ENCODE assay signal across 8 cellular contexts in genomic region chr4:121696140-121696640, GRCh38. TPM values are rescaled to one million over a fixed set of nuclear protein-coding genes. Genes with fewer than 3 reads are reported as not detected.
DNase-seq lines count a peak whose midpoint lies in the region; ATAC-seq and TF ChIP-seq lines count a peak whose summit lies in the region.

No MANE protein-coding gene starts in this region.

- H3K4me1 ChIP-seq in subcutaneous abdominal adipose tissue (ENCODE audit: control insufficient read depth in 5 of 5, insufficient read depth in 5 of 5, low read length in 5 of 5) = peaks cover 2 to 54% (median 46%) of the 10 kb centered on the region in 5 donors

- peak overlapping the region; percentile 96 for H3K4me3 ChIP-seq in fibroblast of pulmonary artery (replicated peaks; ENCODE audit: low read depth, low read length)
- H3K4me3 ChIP-seq in subcutaneous abdominal adipose tissue (ENCODE audit: low read depth in 1 of 5, low read length in 5 of 5) = peak overlapping the region; percentile 90 to 99 (median 98)

- DNase-seq in GM13977 (ENCODE audit: low spot score) = peak; percentile 29
- peak; percentile 19 to 26 for DNase-seq in activated T-helper 1 cell treated with anti-CD3 and anti-CD28 coated beads, Interleukin-2, amount 50 U/mL, for 16 hours (ENCODE audit: low read depth in 1 of 2, low spot score in 1 of 2)
- peak; percentile 87 for DNase-seq in fibroblast of pulmonary artery (ENCODE audit: low read depth)
- DNase-seq in naive thymus-derived CD8-positive, alpha-beta T cell = peak; percentile 4 to 66 (median 32)
- no peak for DNase-seq in effector CD8-positive, alpha-beta T cell (lab: John Stamatoyannopoulos, UW)

- TF ChIP-seq CTCF in GM13977 (IDR thresholded peaks at IDR 0.05; ENCODE audit: extremely low read depth, insufficient read depth, missing control alignments) = peak; percentile 31
- peak; percentile 31 for TF ChIP-seq CTCF in fibroblast of pulmonary artery (IDR thresholded peaks at IDR 0.05; ENCODE audit: low read length, missing control alignments)

- peak; percentile 24 for ATAC-seq in HG02885 (IDR thresholded peaks at IDR 0.05; ENCODE audit: poor library complexity, unreplicated experiment)
- peak; percentile 31 to 48 for ATAC-seq in naive thymus-derived CD8-positive, alpha-beta T cell

- peak overlapping the region; percentile 99 for H3K27ac ChIP-seq in subcutaneous abdominal adipose tissue (ENCODE audit: low read depth, low read length)

- H3K4me3 Mint-ChIP-seq in naive thymus-derived CD8-positive, alpha-beta T cell = peak overlapping the region; percentile 93 to 98 (median 96)

- H3K27ac Mint-ChIP-seq in naive thymus-derived CD8-positive, alpha-beta T cell = peak overlapping the region in 9 of 10 donors; percentile 55 to 97 (median 83)

- no peaks in the 10 kb centered on the region for H3K27me3 ChIP-seq in subcutaneous abdominal adipose tissue (ENCODE audit: control insufficient read depth in 5 of 5, insufficient read depth in 4 of 5, low read length in 5 of 5)

- peaks cover 0 to 5% (median 2%) of the 10 kb centered on the region in 5 donors for H3K36me3 ChIP-seq in subcutaneous abdominal adipose tissue (ENCODE audit: control insufficient read depth in 5 of 5, insufficient read depth in 5 of 5, low read length in 5 of 5)

- H3K27me3 Mint-ChIP-seq in naive thymus-derived CD8-positive, alpha-beta T cell = peaks cover 0 to 25% (median 3%) of the 10 kb centered on the region in 5 donors

- POLR2A ChIA-PET in naive thymus-derived CD8-positive, alpha-beta T cell (lab: Charles Lee) = no interaction called here

- no peaks in the 10 kb centered on the region for H3K9me3 Mint-ChIP-seq in naive thymus-derived CD8-positive, alpha-beta T cell

- in situ Hi-C loops in GM13977 (cut with MboI; ENCODE audit: low pct_unique_long_range_greater_than_20kb, low sequenced_read_pairs, unreplicated experiment) = no loop called here

- peaks cover 0 to 10% (median 0%) of the 10 kb centered on the region in 3 donors for H3K36me3 Mint-ChIP-seq in naive thymus-derived CD8-positive, alpha-beta T cell

- peaks cover 9 to 41% (median 26%) of the 10 kb centered on the region in 4 donors for H3K4me1 Mint-ChIP-seq in naive thymus-derived CD8-positive, alpha-beta T cell

- H3K9me3 ChIP-seq in subcutaneous abdominal adipose tissue (ENCODE audit: control insufficient read depth in 5 of 5, low read length in 5 of 5) = no peaks in the 10 kb centered on the region

- peak overlapping the region; percentile 92 to 100 (median 100) for H3K9ac ChIP-seq in subcutaneous abdominal adipose tissue (ENCODE audit: low read length in 5 of 5)

TF ChIP-seq in PFSK-1, 5 proteins besides CTCF, POLR2A, EP300 and RAD21:
- TF ChIP-seq FOXP2 (optimal IDR thresholded peaks at IDR 0.05; ENCODE audit: borderline replicate concordance, extremely low read depth, extremely low read length, insufficient read depth) (peak; percentile 34), TAF1 (IDR thresholded peaks at IDR 0.05; ENCODE audit: borderline replicate concordance, insufficient read depth, low read length) (no peak), SIN3A (IDR thresholded peaks at IDR 0.05; ENCODE audit: borderline replicate concordance, insufficient read depth, low read length) (peak; percentile 60; the same call in 1 of the 2 replicates), POLR2AphosphoS5 (IDR thresholded peaks at IDR 0.05; ENCODE audit: low read depth, low read length) (no peak; the same call in 1 of the 2 replicates), REST (IDR thresholded peaks at IDR 0.05; ENCODE audit: insufficient read depth in 1 of 2, low read depth in 2 of 2, low read length in 2 of 2) (no peak)

RNA-seq across cellular contexts. Expression of gene ANXA5, which starts 0.6 kb away (rescaled TPM):
- 276 TPM for polyA plus RNA-seq in PFSK-1 (2012; ENCODE audit: insufficient read length, low read depth)
- total RNA-seq in naive thymus-derived CD8-positive, alpha-beta T cell = 10 to 100 TPM; 38.2 to 40.7 TPM
- polyA plus RNA-seq in naive thymus-derived CD8-positive, alpha-beta T cell = 10 to 100 TPM; 24.8 to 93.3 (median 87.5) TPM
